ENCODE assay signal across 1 cellular context in the genomic region with DNA sequence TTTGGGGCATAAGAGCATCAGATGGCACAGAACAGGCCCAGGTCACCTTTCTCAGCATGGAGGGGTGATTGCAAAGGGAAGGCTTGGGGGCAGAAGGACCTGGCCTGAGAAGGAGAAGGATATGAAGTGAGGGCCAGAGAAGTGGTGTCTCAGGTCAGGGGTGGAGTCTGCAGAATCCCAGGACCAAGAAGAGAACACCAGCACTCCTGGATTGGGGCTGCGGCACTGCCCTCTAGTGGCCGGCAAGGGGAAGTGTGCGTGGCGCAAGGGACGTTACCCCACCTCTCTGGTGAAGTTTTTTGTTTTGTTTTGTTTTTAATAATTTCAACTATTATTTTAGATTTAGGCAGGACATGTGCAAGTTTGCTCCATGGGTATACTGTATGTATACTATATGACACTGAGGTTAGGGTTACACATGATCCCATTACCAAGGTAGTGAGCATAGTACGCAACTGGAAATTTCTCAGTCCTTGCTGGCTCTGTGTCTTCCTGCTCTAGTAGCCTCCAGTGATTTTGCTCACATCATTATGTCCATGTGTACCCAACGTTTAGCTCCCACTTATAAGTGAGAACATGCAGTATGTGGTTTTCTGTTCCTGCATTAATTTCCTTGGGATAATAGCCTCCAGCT.
TF ChIP-seq lines count a peak whose summit lies in the region.

No MANE protein-coding gene starts in this region.

TF ChIP-seq in HCT116, 20 proteins besides CTCF, POLR2A, EP300 and RAD21 (continued from another document):
- no peak for TF ChIP-seq REST (IDR thresholded peaks at IDR 0.05; ENCODE audit: low read depth)
- TF ChIP-seq ZFX (IDR thresholded peaks at IDR 0.05) = no peak
- no peak for TF ChIP-seq CEBPB (IDR thresholded peaks at IDR 0.05; ENCODE audit: low read depth)
- TF ChIP-seq POLR2AphosphoS5 (IDR thresholded peaks at IDR 0.05; ENCODE audit: low read depth, low read length) = no peak
- TF ChIP-seq JUND (IDR thresholded peaks at IDR 0.05) = no peak
- TF ChIP-seq MAX (IDR thresholded peaks at IDR 0.05) = no peak
- TF ChIP-seq SP1 (IDR thresholded peaks at IDR 0.05; ENCODE audit: low read depth) = no peak
- TF ChIP-seq SRF (IDR thresholded peaks at IDR 0.05; ENCODE audit: low read depth) = no peak
- TF ChIP-seq ELF1 (IDR thresholded peaks at IDR 0.05; ENCODE audit: borderline replicate concordance, low read depth) = no peak
- TF ChIP-seq EGR1 (IDR thresholded peaks at IDR 0.05; ENCODE audit: low read depth) = no peak
